ENCODE assay signal across 20 cellular contexts in genomic region chr10:71690094-71690720, GRCh38. TPM values are rescaled to one million over a fixed set of nuclear protein-coding genes. Genes with fewer than 3 reads are reported as not detected.
DNase-seq lines count a peak whose midpoint lies in the region; ATAC-seq, FAIRE-seq and TF ChIP-seq lines count a peak whose summit lies in the region.
"Had no signal": no experiment of that assay in that cellular context is flagged by ENCODE, and none has a peak within 500 bp of the region (broad histone marks: within the 10 kb centered on the region; RNA-seq: fewer than 3 reads in every experiment).

No MANE protein-coding gene starts in this region.

- no peak overlapping the region for H2BK5ac ChIP-seq in neuronal stem cell (ENCODE audit: low read length)

- TF ChIP-seq RAD21 in A549 (conservative IDR thresholded peaks at IDR 0.05 in 1 of 2, IDR thresholded peaks at IDR 0.05 in 1 of 2) (no peak), Ishikawa (IDR thresholded peaks at IDR 0.05; ENCODE audit: low read depth) (no peak)

- H3K27me3 ChIP-seq in neuronal stem cell (ENCODE audit: control insufficient read depth in 3 of 3, insufficient read depth in 3 of 3, low read depth in 1 of 3, low read length in 3 of 3), result no peaks in the 10 kb centered on the region
- H3K27me3 ChIP-seq: BE2C had no signal

- peaks cover 6% of the 10 kb centered on the region for H3K9me3 Mint-ChIP-seq in central memory CD8-positive, alpha-beta T cell

- peaks cover 9% of the 10 kb centered on the region for H3K36me3 Mint-ChIP-seq in central memory CD8-positive, alpha-beta T cell (ENCODE audit: insufficient read depth)
- H3K36me3 Mint-ChIP-seq: CD4-positive, CD25-positive, alpha-beta regulatory T cell had no signal

- H3K18ac ChIP-seq in neuronal stem cell (ENCODE audit: low read length), result peak overlapping the region; percentile 74

- FAIRE-seq in A549 (lab: Jason Lieb, UNC), result no peak
- FAIRE-seq: GM12878, HTR-8/SVneo had no signal

- 79% methylated on average over 11 of the region's 13 CpGs for WGBS in A549 (ENCODE audit: missing lambda C conversion rate)
- WGBS in neuronal stem cell (ENCODE audit: extremely low coverage in 2 of 2, insufficient read length in 2 of 2, insufficient replicate concordance in 1 of 2), 2 donors, result no CpG with 5 or more reads among the region's 13 CpGs

- no peaks in the 10 kb centered on the region for H3K79me1 ChIP-seq in neuronal stem cell (ENCODE audit: low read depth, low read length)

- no peak overlapping the region for H3K23ac ChIP-seq in neuronal stem cell (ENCODE audit: low read depth, low read length, poor library complexity)

- no peak for TF ChIP-seq POLR2A in A549 (IDR thresholded peaks at IDR 0.05; ENCODE audit: low read length)

- no peak overlapping the region for H3K9ac ChIP-seq in neuronal stem cell (ENCODE audit: low read depth, low read length, poor library complexity)

- H2AK5ac ChIP-seq in neuronal stem cell (ENCODE audit: low read depth, low read length), result peak overlapping the region; percentile 42

- no peak overlapping the region for H3K4me3 Mint-ChIP-seq in central memory CD8-positive, alpha-beta T cell
- H3K4me3 Mint-ChIP-seq: CD4-positive, CD25-positive, alpha-beta regulatory T cell; CD8-positive, alpha-beta memory T cell had no signal

- POLR2A ChIA-PET in A549 (lab: Yijun Ruan, JAX), result no interaction called here

- H3K9me3 ChIP-seq in A549, result no peaks in the 10 kb centered on the region
- no peaks in the 10 kb centered on the region for H3K9me3 ChIP-seq in neuronal stem cell (replicated peaks in 1 of 2; ENCODE audit: control insufficient read depth in 2 of 2, insufficient read depth in 1 of 2, low read depth in 1 of 2, low read length in 2 of 2)
- H3K9me3 ChIP-seq: BE2C, HAP-1 had no signal

- H2BK12ac ChIP-seq in neuronal stem cell (ENCODE audit: low read length), result no peak overlapping the region

- H3K36me3 ChIP-seq in neuronal stem cell (replicated peaks in 1 of 2; ENCODE audit: control insufficient read depth in 2 of 2, insufficient read depth in 2 of 2, low read length in 2 of 2), result no peaks in the 10 kb centered on the region
- H3K36me3 ChIP-seq: BE2C, HAP-1 had no signal

- H3K14ac ChIP-seq in neuronal stem cell (ENCODE audit: low read length), result no peak overlapping the region

- TF ChIP-seq EP300 in A549 (IDR thresholded peaks at IDR 0.05) (no peak), Ishikawa (IDR thresholded peaks at IDR 0.05; ENCODE audit: borderline replicate concordance) (no peak)

- ATAC-seq in A549, result no peak
- no peak for ATAC-seq in central memory CD8-positive, alpha-beta T cell (replicated peaks; ENCODE audit: extremely low read depth, poor library complexity, severe bottlenecking)
- ATAC-seq in HG03045 (IDR thresholded peaks at IDR 0.05; ENCODE audit: unreplicated experiment), result no peak
- ATAC-seq: GM12878 had no signal

- H3K27ac ChIP-seq in A549 (no peak overlapping the region), neuronal stem cell (replicated peaks; ENCODE audit: low read length) (no peak overlapping the region)

- no peaks in the 10 kb centered on the region for H3K27me3 Mint-ChIP-seq in central memory CD8-positive, alpha-beta T cell
- H3K27me3 Mint-ChIP-seq: CD8-positive, alpha-beta memory T cell had no signal

- CTCF ChIA-PET in A549 (lab: Yijun Ruan, JAX), result interaction anchor here (0.7 to 9.8 kb wide), 7 partner anchors 9 to 387 kb away, joined by 3 to 112 read pairs (median 3); partner anchors contain the start of genes CDH23 and VSIR

- H3K4me3 ChIP-seq in A549 (no peak overlapping the region), neuronal stem cell (ENCODE audit: low read length in 2 of 2) (no peak overlapping the region)
- H3K4me3 ChIP-seq: GM12878, HAP-1 had no signal

- no peak overlapping the region for H2AFZ ChIP-seq in neuronal stem cell (ENCODE audit: low read length)

- no peak overlapping the region for H4K8ac ChIP-seq in neuronal stem cell (ENCODE audit: low read depth, low read length)

- H3K27ac Mint-ChIP-seq in central memory CD8-positive, alpha-beta T cell (ENCODE audit: low read depth), result peak overlapping the region; percentile 58

- no peak overlapping the region for H3K4me2 ChIP-seq in A549
- no peak overlapping the region for H3K4me2 ChIP-seq in neuronal stem cell (ENCODE audit: insufficient read depth, low read length, poor library complexity, severe bottlenecking)

- peak overlapping the region; percentile 69 for H2BK15ac ChIP-seq in neuronal stem cell (ENCODE audit: low read length)

- H3K4me1 ChIP-seq in A549, result peaks cover 9% of the 10 kb centered on the region
- H3K4me1 ChIP-seq in neuronal stem cell (ENCODE audit: control insufficient read depth in 2 of 2, insufficient read depth in 1 of 2, low read depth in 1 of 2, low read length in 2 of 2), result peaks cover 0 to 14% of the 10 kb centered on the region in 2 donors
- H3K4me1 ChIP-seq: BE2C, HAP-1 had no signal

- H3K4me1 Mint-ChIP-seq in central memory CD8-positive, alpha-beta T cell, result peaks cover 21% of the 10 kb centered on the region

- H4K91ac ChIP-seq in neuronal stem cell (ENCODE audit: low read depth, low read length, poor library complexity), result no peak overlapping the region

- no peak overlapping the region for H3K4ac ChIP-seq in neuronal stem cell (ENCODE audit: low read length)

- DNase-seq in A549 (ENCODE audit: low read depth in 1 of 2, low spot score in 1 of 2) (no peak), neuronal stem cell (ENCODE audit: low spot score) (no peak), iPS-NIHi7 (ENCODE audit: extremely low spot score) (no peak)
- no peak for DNase-seq in central memory CD8-positive, alpha-beta T cell (ENCODE audit: low spot score in 2 of 2)
- DNase-seq in activated naive CD4-positive, alpha-beta T cell treated with Interleukin-2 at 50 U/mL for 16 hours, result no peak
- DNase-seq: ACHN; BE2C; C1 segment of cervical spinal cord; CD4-positive, CD25-positive, alpha-beta regulatory T cell; CD8-positive, alpha-beta memory T cell; COR-L47; DMS 273 treated with DMSO at 0.1 percent for 48 hours; DMS53; DND-41; EL had no signal

- TF ChIP-seq CTCF in A549 (IDR thresholded peaks at IDR 0.05), result no peak

- H2BK120ac ChIP-seq in neuronal stem cell (ENCODE audit: low read depth, low read length), result no peak overlapping the region

TF ChIP-seq in A549, 52 proteins besides CTCF, POLR2A, EP300 and RAD21:
- TF ChIP-seq CEBPB (IDR thresholded peaks at IDR 0.05) (peak; percentile 22 to 27; a peak in 1 of 4 replicates), CBX8 (IDR thresholded peaks at IDR 0.05) (no peak)

TF ChIP-seq in Ishikawa, 13 proteins besides CTCF, POLR2A, EP300 and RAD21:
- no peak for TF ChIP-seq TEAD4 (IDR thresholded peaks at IDR 0.05)
- peak; percentile 57; the same call in 1 of the 2 replicates for TF ChIP-seq CEBPB (IDR thresholded peaks at IDR 0.05)

RNA-seq across cellular contexts. Expression of gene C10orf105, which starts 29.4 kb away (rescaled TPM):
- polyA plus RNA-seq in A549 (2011; rRNA removed), result not detected in 2 replicates
- polyA plus RNA-seq in A549 (2012; cell fraction: cytosol; rRNA removed), result not detected in 2 replicates
- polyA plus RNA-seq in A549 (2012; cell fraction: nucleus; rRNA removed), result not detected in 2 replicates
- not detected in 3 replicates for polyA plus RNA-seq in A549 (2017; fragmentation: RNase III; extraction: RNeasy Plus Mini Kit Qiagen cat#74134 plus additional on column Dnase treatment)
- not detected in 2 replicates for polyA minus RNA-seq in A549 (2011; rRNA and poly(A)+ RNA removed)
- polyA plus RNA-seq in neuronal stem cell (2013, experiment 1 of 2), result 1.4 TPM
- polyA plus RNA-seq in neuronal stem cell (2013, experiment 2 of 2), result 1.3 TPM
